1 cellular context compared by ENCODE assay signal in genomic region chr1:167832693-167833092, GRCh38.
TF ChIP-seq lines count a peak whose summit lies in the region.

No MANE protein-coding gene starts in this region.

TF ChIP-seq in H1, 55 proteins besides CTCF, POLR2A, EP300 and RAD21:
- TF ChIP-seq TAF1 (IDR thresholded peaks at IDR 0.05; ENCODE audit: low read depth, low read length), result no peak
- no peak for TF ChIP-seq KDM4A (IDR thresholded peaks at IDR 0.05; ENCODE audit: low read depth, low read length, severe bottlenecking)
- TF ChIP-seq SAP30 (IDR thresholded peaks at IDR 0.05; ENCODE audit: insufficient read depth, insufficient replicate concordance, low read length), result no peak
- no peak for TF ChIP-seq CTBP2 (IDR thresholded peaks at IDR 0.05; ENCODE audit: borderline replicate concordance, insufficient read depth, insufficient read length, low read length)
- TF ChIP-seq GTF2F1 (IDR thresholded peaks at IDR 0.05; ENCODE audit: borderline replicate concordance, low read depth, low read length), result no peak
- TF ChIP-seq RFX5 (IDR thresholded peaks at IDR 0.05; ENCODE audit: borderline replicate concordance, low read depth, low read length), result no peak
- TF ChIP-seq NRF1 (IDR thresholded peaks at IDR 0.05; ENCODE audit: low read depth, low read length), result no peak
- no peak for TF ChIP-seq JUN (IDR thresholded peaks at IDR 0.05; ENCODE audit: low read depth, low read length)
- no peak for TF ChIP-seq NANOG (IDR thresholded peaks at IDR 0.05; ENCODE audit: insufficient read depth, low read depth, low read length, poor library complexity, severe bottlenecking)
- no peak for TF ChIP-seq TEAD4 (IDR thresholded peaks at IDR 0.05; ENCODE audit: low read depth, low read length)
- TF ChIP-seq, protein P1, sequence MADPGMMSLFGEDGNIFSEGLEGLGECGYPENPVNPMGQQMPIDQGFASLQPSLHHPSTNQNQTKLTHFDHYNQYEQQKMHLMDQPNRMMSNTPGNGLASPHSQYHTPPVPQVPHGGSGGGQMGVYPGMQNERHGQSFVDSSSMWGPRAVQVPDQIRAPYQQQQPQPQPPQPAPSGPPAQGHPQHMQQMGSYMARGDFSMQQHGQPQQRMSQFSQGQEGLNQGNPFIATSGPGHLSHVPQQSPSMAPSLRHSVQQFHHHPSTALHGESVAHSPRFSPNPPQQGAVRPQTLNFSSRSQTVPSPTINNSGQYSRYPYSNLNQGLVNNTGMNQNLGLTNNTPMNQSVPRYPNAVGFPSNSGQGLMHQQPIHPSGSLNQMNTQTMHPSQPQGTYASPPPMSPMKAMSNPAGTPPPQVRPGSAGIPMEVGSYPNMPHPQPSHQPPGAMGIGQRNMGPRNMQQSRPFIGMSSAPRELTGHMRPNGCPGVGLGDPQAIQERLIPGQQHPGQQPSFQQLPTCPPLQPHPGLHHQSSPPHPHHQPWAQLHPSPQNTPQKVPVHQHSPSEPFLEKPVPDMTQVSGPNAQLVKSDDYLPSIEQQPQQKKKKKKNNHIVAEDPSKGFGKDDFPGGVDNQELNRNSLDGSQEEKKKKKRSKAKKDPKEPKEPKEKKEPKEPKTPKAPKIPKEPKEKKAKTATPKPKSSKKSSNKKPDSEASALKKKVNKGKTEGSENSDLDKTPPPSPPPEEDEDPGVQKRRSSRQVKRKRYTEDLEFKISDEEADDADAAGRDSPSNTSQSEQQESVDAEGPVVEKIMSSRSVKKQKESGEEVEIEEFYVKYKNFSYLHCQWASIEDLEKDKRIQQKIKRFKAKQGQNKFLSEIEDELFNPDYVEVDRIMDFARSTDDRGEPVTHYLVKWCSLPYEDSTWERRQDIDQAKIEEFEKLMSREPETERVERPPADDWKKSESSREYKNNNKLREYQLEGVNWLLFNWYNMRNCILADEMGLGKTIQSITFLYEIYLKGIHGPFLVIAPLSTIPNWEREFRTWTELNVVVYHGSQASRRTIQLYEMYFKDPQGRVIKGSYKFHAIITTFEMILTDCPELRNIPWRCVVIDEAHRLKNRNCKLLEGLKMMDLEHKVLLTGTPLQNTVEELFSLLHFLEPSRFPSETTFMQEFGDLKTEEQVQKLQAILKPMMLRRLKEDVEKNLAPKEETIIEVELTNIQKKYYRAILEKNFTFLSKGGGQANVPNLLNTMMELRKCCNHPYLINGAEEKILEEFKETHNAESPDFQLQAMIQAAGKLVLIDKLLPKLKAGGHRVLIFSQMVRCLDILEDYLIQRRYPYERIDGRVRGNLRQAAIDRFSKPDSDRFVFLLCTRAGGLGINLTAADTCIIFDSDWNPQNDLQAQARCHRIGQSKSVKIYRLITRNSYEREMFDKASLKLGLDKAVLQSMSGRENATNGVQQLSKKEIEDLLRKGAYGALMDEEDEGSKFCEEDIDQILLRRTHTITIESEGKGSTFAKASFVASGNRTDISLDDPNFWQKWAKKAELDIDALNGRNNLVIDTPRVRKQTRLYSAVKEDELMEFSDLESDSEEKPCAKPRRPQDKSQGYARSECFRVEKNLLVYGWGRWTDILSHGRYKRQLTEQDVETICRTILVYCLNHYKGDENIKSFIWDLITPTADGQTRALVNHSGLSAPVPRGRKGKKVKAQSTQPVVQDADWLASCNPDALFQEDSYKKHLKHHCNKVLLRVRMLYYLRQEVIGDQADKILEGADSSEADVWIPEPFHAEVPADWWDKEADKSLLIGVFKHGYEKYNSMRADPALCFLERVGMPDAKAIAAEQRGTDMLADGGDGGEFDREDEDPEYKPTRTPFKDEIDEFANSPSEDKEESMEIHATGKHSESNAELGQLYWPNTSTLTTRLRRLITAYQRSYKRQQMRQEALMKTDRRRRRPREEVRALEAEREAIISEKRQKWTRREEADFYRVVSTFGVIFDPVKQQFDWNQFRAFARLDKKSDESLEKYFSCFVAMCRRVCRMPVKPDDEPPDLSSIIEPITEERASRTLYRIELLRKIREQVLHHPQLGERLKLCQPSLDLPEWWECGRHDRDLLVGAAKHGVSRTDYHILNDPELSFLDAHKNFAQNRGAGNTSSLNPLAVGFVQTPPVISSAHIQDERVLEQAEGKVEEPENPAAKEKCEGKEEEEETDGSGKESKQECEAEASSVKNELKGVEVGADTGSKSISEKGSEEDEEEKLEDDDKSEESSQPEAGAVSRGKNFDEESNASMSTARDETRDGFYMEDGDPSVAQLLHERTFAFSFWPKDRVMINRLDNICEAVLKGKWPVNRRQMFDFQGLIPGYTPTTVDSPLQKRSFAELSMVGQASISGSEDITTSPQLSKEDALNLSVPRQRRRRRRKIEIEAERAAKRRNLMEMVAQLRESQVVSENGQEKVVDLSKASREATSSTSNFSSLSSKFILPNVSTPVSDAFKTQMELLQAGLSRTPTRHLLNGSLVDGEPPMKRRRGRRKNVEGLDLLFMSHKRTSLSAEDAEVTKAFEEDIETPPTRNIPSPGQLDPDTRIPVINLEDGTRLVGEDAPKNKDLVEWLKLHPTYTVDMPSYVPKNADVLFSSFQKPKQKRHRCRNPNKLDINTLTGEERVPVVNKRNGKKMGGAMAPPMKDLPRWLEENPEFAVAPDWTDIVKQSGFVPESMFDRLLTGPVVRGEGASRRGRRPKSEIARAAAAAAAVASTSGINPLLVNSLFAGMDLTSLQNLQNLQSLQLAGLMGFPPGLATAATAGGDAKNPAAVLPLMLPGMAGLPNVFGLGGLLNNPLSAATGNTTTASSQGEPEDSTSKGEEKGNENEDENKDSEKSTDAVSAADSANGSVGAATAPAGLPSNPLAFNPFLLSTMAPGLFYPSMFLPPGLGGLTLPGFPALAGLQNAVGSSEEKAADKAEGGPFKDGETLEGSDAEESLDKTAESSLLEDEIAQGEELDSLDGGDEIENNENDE (IDR thresholded peaks at IDR 0.05; ENCODE audit: insufficient replicate concordance, low read length), result no peak
- TF ChIP-seq BACH1 (IDR thresholded peaks at IDR 0.05; ENCODE audit: low read length), result no peak
- no peak for TF ChIP-seq MAX (IDR thresholded peaks at IDR 0.05)
